ENCODE assay signal across 16 cellular contexts in the genomic region with DNA sequence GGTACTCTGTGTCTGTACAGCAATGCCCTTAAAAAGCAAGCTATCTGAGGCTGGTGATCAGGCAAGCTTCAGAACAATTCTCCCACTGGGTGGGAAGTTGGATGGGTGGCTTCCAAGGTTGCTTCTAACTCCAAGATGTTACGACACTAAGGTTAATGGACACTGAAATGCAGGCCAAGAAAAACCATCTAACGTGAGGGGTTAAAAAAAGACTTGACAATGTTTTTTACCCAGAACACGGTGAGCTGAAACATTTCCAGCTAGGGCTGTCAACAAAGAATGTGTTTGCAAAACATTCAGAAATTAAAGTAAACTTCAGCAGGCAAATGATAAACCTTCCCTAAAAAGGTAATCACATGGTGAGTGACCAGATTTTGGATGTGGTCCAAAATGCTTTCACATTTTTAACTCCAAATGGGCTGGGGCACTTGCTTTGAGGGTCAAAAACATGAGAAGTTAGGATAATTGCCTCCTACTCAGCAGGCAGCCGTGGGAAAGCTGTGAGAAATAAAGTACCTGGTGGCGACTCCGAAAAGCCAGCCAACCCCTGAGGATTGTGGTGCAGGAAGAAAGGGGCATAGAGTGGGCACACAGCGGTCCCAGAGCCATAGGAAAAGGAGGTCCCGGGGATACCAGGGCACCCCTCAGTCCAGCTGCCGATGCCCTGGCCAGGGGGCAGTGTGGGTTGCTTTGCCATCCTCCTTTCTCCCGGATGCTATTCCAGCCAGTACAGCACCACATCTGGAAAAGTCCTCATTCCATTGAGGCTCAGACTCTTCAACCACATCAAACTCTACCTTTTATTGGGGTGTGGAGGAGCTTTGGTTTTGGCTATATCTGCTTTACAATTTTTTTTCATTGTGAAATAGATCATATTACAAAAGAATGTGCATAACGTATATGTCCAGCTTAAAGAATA.
A peak's percentile ranks its signal among the peaks of the same experiment; 100 is the strongest.
DNase-seq lines count a peak whose midpoint lies in the region; TF ChIP-seq lines count a peak whose summit lies in the region.
"Had no signal": no experiment of that assay in that cellular context is flagged by ENCODE, and none has a peak within 500 bp of the region (broad histone marks: within the 10 kb centered on the region; RNA-seq: fewer than 3 reads in every experiment).

No MANE protein-coding gene starts in this region.

- no peaks in the 10 kb centered on the region for H3K9me3 Mint-ChIP-seq in T-helper 2 cell treated with Interferon-gamma antibody and Interleukin-4, amounts not matched to agents 5 μg/mL and 100 μg/mL, for 36 hours
- H3K9me3 Mint-ChIP-seq: activated CD8-positive, alpha-beta T cell treated with anti-CD3 and anti-CD28 coated beads for 36 hours; activated T-helper 17 cell treated with anti-CD3 and anti-CD28 coated beads, Interleukin-2, amount 50 U/mL, for 72 hours had no signal

- TF ChIP-seq EP300 in stomach (IDR thresholded peaks at IDR 0.05), result peak; percentile 58

- no peak for TF ChIP-seq POLR2A in breast epithelium (IDR thresholded peaks at IDR 0.05)
- TF ChIP-seq POLR2A in stomach (IDR thresholded peaks at IDR 0.05), result no peak

- intact Hi-C loops in breast epithelium (cut with DNase I; ENCODE audit: low total_unique reads) (no loop called here), stomach (cut with DNase I; ENCODE audit: low total_unique reads) (loop anchor here (10.0 kb wide), 1 partner anchor 152 kb away; no protein-coding TSS in a partner anchor)

- WGBS in stomach, 5 donors, result 49 to 60% (median 55%) methylated on average over 11 of the region's 11 CpGs

- H3K27me3 Mint-ChIP-seq in T-helper 2 cell treated with Interferon-gamma antibody and Interleukin-4, amounts not matched to agents 5 μg/mL and 100 μg/mL, for 36 hours (ENCODE audit: low read depth), result peaks cover 10% of the 10 kb centered on the region

- H3K4me3 ChIP-seq in breast epithelium (no peak overlapping the region), stomach (no peak overlapping the region)

- H3K4me1 ChIP-seq in breast epithelium, result peaks cover 7 to 14% of the 10 kb centered on the region in 2 donors
- H3K4me1 ChIP-seq in stomach, result peaks cover 4 to 65% (median 24%) of the 10 kb centered on the region in 4 donors

- H3K36me3 ChIP-seq in breast epithelium, result no peaks in the 10 kb centered on the region
- no peaks in the 10 kb centered on the region for H3K36me3 ChIP-seq in stomach

- no peak overlapping the region for H3K27ac Mint-ChIP-seq in T-helper 2 cell treated with Interferon-gamma antibody and Interleukin-4, amounts not matched to agents 5 μg/mL and 100 μg/mL, for 36 hours
- H3K27ac Mint-ChIP-seq: activated CD8-positive, alpha-beta T cell treated with anti-CD3 and anti-CD28 coated beads for 36 hours; activated T-helper 17 cell treated with anti-CD3 and anti-CD28 coated beads, Interleukin-2, amount 50 U/mL, for 72 hours had no signal

- peak overlapping the region; percentile 69 to 77 for H3K27ac ChIP-seq in breast epithelium
- H3K27ac ChIP-seq in layer of hippocampus (ENCODE audit: low read depth, low read length), result peak overlapping the region; percentile 35
- peak overlapping the region; percentile 7 to 86 (median 75) for H3K27ac ChIP-seq in stomach

- H3K4me1 Mint-ChIP-seq in T-helper 2 cell treated with Interferon-gamma antibody and Interleukin-4, amounts not matched to agents 5 μg/mL and 100 μg/mL, for 36 hours (ENCODE audit: low read depth), result peaks cover 4% of the 10 kb centered on the region

- no peaks in the 10 kb centered on the region for H3K36me3 Mint-ChIP-seq in T-helper 2 cell treated with Interferon-gamma antibody and Interleukin-4, amounts not matched to agents 5 μg/mL and 100 μg/mL, for 36 hours (ENCODE audit: low read depth)
- H3K36me3 Mint-ChIP-seq: brain had no signal

- no peaks in the 10 kb centered on the region for H3K9me3 ChIP-seq in breast epithelium
- H3K9me3 ChIP-seq in stomach, result no peaks in the 10 kb centered on the region

- no peak overlapping the region for H3K4me3 Mint-ChIP-seq in T-helper 2 cell treated with Interferon-gamma antibody and Interleukin-4, amounts not matched to agents 5 μg/mL and 100 μg/mL, for 36 hours
- H3K4me3 Mint-ChIP-seq: activated CD8-positive, alpha-beta T cell treated with anti-CD3 and anti-CD28 coated beads for 36 hours; activated T-helper 17 cell treated with anti-CD3 and anti-CD28 coated beads, Interleukin-2, amount 50 U/mL, for 72 hours; brain had no signal

- TF ChIP-seq CTCF in breast epithelium (IDR thresholded peaks at IDR 0.05), result no peak
- TF ChIP-seq CTCF in stomach (IDR thresholded peaks at IDR 0.05), result no peak

- DNase-seq in M059J (ENCODE audit: low read depth) (peak; percentile 17), breast epithelium (ENCODE audit: low spot score in 2 of 2) (no peak), stomach (no peak), NCI-H1092 treated with DMSO at 0.1 percent for 48 hours (lab: John Stamatoyannopoulos, UW) (no peak), OCI-M1 (lab: John Stamatoyannopoulos, UW) (no peak), COLO668 (lab: John Stamatoyannopoulos, UW; ENCODE audit: unreplicated experiment) (no peak)
- DNase-seq in T-helper 2 cell treated with Interferon-gamma antibody and Interleukin-4, amounts not matched to agents 5 μg/mL and 100 μg/mL, for 36 hours (ENCODE audit: low spot score), result no peak
- DNase-seq: activated CD8-positive, alpha-beta T cell treated with anti-CD3 and anti-CD28 coated beads for 36 hours; effector CD8-positive, alpha-beta T cell; kidney; NCI-H2171; retina; stimulated activated CD4-positive, alpha-beta T cell treated with anti-CD3 and anti-CD28 coated beads, Interleukin-2, amount 100 ng/mL, for 48 hours had no signal

- H3K27me3 ChIP-seq in breast epithelium (no peaks in the 10 kb centered on the region), layer of hippocampus (ENCODE audit: control insufficient read depth, insufficient read depth, low read length) (no peaks in the 10 kb centered on the region), stomach (no peaks in the 10 kb centered on the region)
